Comparison of ENCODE assay signal across 22 cellular contexts in genomic region chr3:179455954-179456353, GRCh38. TPM values are rescaled to one million over a fixed set of nuclear protein-coding genes. Genes with fewer than 3 reads are reported as not detected.
DNase-seq lines count a peak whose midpoint lies in the region; FAIRE-seq and TF ChIP-seq lines count a peak whose summit lies in the region.
"Had no signal": no experiment of that assay in that cellular context is flagged by ENCODE, and none has a peak within 500 bp of the region (broad histone marks: within the 10 kb centered on the region; RNA-seq: fewer than 3 reads in every experiment).

No MANE protein-coding gene starts in this region.

- intact Hi-C loops in stomach (cut with DNase I; ENCODE audit: low total_unique reads): no loop called here

- peak; percentile 35 for DNase-seq in EH (ENCODE audit: low read depth)
- no peak for DNase-seq in H54 (ENCODE audit: insufficient read length, low spot score)
- DNase-seq in choroid plexus epithelial cell (ENCODE audit: low read depth): peak; percentile 18
- no peak for DNase-seq in osteoblast (ENCODE audit: insufficient read length, low spot score, missing footprints)
- DNase-seq in effector CD8-positive, alpha-beta T cell (lab: John Stamatoyannopoulos, UW): no peak
- DNase-seq in stomach: no peak
- no peak for DNase-seq in stimulated activated CD4-positive, alpha-beta T cell treated with anti-CD3 and anti-CD28 coated beads, Interleukin-1b, Interleukin-23, amount 100 ng/mL, for 48 hours
- DNase-seq: CD4-positive, CD25-positive, alpha-beta regulatory T cell; Kasumi-1; NCI-H1092 treated with DMSO at 0.1 percent for 48 hours; NCI-H1436; NCI-H187; NCI-H2081 treated with DMSO at 0.1 percent for 48 hours; NCI-H2171; NCI-H510A; NCI-H69; SHP77 had no signal

- H3K27ac ChIP-seq in osteoblast (ENCODE audit: low read depth, low read length): no peak overlapping the region
- no peak overlapping the region for H3K27ac ChIP-seq in stomach
- H3K27ac ChIP-seq: RWPE1 had no signal

- no peaks in the 10 kb centered on the region for H3K79me2 ChIP-seq in osteoblast (ENCODE audit: insufficient read depth, low read length)

- WGBS in stomach, 5 donors: 89 to 94% (median 93%) methylated on average over 6 of the region's 6 CpGs

- H3K27me3 ChIP-seq in osteoblast (ENCODE audit: insufficient read depth, low read length) (no peaks in the 10 kb centered on the region), stomach (no peaks in the 10 kb centered on the region)

- no peak for TF ChIP-seq CTCF in choroid plexus epithelial cell (conservative IDR thresholded peaks at IDR 0.05; ENCODE audit: low read depth, low read length)
- no peak for TF ChIP-seq CTCF in osteoblast (IDR thresholded peaks at IDR 0.05; ENCODE audit: extremely low read depth, low read depth, low read length)
- TF ChIP-seq CTCF in stomach (IDR thresholded peaks at IDR 0.05): no peak

- peak; percentile 80 for FAIRE-seq in H54 (lab: Jason Lieb, UNC)
- FAIRE-seq: D721Med, G401.6, GM12878 had no signal

- H3K4me2 ChIP-seq in osteoblast (ENCODE audit: insufficient read depth, low read length): no peak overlapping the region

- H3K4me1 ChIP-seq in osteoblast (ENCODE audit: insufficient read depth, low read length) (peaks cover 8% of the 10 kb centered on the region), stomach (peaks cover 0 to 13% (median 6%) of the 10 kb centered on the region in 4 donors)

- H2AFZ ChIP-seq in osteoblast (ENCODE audit: low read length): peak overlapping the region; percentile 16

- H4K20me1 ChIP-seq in osteoblast (ENCODE audit: insufficient read depth, low read length): no peaks in the 10 kb centered on the region

- H3K4me3 ChIP-seq in choroid plexus epithelial cell (ENCODE audit: low read depth, low read length) (no peak overlapping the region), osteoblast (ENCODE audit: insufficient read depth, low read length) (no peak overlapping the region), stomach (no peak overlapping the region)
- H3K4me3 ChIP-seq: GM12878 had no signal

- no peaks in the 10 kb centered on the region for H3K36me3 ChIP-seq in osteoblast (ENCODE audit: insufficient read depth, low read length)
- no peaks in the 10 kb centered on the region for H3K36me3 ChIP-seq in stomach

- H3K9me3 ChIP-seq in osteoblast (ENCODE audit: low read depth, low read length) (no peaks in the 10 kb centered on the region), stomach (no peaks in the 10 kb centered on the region)

- TF ChIP-seq POLR2A in H54 (IDR thresholded peaks at IDR 0.05; ENCODE audit: low read depth, low read length) (no peak), stomach (IDR thresholded peaks at IDR 0.05) (no peak)

- no peak for TF ChIP-seq EP300 in stomach (IDR thresholded peaks at IDR 0.05)

RNA-seq across cellular contexts. Expression of gene GNB4, which starts 4.7 kb away (rescaled TPM):
- total RNA-seq in osteoblast: 79.3 and 92.3 TPM in 2 replicates
- total RNA-seq in stomach: 10 to 100 TPM; 17.7 to 81.3 (median 35.6) TPM
- polyA plus RNA-seq in stomach: 1 to 10 TPM; 3.8 to 9.8 (median 7.6) TPM
- total RNA-seq: HT-29 had no signal

Comparison
In these comparisons a context has a peak if more than half of its experiments do, and no peak if none do; other contexts are left out.
1. DNase-seq: peak in EH (single experiment) and choroid plexus epithelial cell (single experiment); none in H54 (single experiment), osteoblast (single experiment), effector CD8-positive, alpha-beta T cell (single experiment), stomach (single experiment) and stimulated activated CD4-positive, alpha-beta T cell treated with anti-CD3 and anti-CD28 coated beads, Interleukin-1b, Interleukin-23, amount 100 ng/mL, for 48 hours (single experiment).